ENCODE assay signal across 1 cellular context in the genomic region with DNA sequence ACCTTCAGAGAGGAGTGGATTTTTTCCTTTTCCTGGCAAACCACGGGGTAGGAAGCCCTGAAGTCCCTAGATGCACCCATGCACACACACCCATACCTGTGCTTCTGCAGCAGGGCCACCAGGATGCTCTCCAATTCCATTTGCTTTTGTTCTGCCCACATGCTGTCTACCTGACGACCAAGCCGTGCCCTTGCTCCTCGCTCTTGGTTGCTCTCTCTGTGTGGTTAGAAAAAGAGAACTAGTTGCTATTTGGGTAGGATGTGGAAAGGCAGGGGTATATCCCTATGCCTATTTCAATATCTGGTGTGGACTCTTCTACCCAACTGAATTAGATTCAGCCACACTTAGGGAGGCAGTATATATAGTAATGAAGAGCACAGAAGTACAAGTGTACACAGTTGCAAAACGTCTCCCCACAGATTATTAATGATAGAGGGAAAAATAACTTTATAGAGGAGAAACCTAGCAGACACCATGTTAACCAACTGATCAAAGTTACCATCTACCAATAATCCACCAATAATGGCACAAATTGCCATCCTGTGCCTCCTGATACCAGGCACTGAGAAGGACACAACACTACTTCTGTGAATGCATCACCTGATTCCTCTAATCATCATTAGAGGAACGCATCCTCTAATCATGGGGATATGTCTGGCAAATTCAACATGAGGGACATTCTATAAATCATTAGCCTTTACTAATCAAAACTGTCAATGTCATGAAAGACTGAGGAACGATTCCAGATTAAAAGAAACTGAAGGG.
TF ChIP-seq lines count a peak whose summit lies in the region.

No MANE protein-coding gene starts in this region.

TF ChIP-seq in WTC11, 78 proteins besides CTCF, POLR2A, EP300 and RAD21 (continued from another document):
- TF ChIP-seq, protein P1, sequence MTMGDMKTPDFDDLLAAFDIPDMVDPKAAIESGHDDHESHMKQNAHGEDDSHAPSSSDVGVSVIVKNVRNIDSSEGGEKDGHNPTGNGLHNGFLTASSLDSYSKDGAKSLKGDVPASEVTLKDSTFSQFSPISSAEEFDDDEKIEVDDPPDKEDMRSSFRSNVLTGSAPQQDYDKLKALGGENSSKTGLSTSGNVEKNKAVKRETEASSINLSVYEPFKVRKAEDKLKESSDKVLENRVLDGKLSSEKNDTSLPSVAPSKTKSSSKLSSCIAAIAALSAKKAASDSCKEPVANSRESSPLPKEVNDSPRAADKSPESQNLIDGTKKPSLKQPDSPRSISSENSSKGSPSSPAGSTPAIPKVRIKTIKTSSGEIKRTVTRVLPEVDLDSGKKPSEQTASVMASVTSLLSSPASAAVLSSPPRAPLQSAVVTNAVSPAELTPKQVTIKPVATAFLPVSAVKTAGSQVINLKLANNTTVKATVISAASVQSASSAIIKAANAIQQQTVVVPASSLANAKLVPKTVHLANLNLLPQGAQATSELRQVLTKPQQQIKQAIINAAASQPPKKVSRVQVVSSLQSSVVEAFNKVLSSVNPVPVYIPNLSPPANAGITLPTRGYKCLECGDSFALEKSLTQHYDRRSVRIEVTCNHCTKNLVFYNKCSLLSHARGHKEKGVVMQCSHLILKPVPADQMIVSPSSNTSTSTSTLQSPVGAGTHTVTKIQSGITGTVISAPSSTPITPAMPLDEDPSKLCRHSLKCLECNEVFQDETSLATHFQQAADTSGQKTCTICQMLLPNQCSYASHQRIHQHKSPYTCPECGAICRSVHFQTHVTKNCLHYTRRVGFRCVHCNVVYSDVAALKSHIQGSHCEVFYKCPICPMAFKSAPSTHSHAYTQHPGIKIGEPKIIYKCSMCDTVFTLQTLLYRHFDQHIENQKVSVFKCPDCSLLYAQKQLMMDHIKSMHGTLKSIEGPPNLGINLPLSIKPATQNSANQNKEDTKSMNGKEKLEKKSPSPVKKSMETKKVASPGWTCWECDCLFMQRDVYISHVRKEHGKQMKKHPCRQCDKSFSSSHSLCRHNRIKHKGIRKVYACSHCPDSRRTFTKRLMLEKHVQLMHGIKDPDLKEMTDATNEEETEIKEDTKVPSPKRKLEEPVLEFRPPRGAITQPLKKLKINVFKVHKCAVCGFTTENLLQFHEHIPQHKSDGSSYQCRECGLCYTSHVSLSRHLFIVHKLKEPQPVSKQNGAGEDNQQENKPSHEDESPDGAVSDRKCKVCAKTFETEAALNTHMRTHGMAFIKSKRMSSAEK (CRISPR knock-in tag; IDR thresholded peaks at IDR 0.05; ENCODE audit: borderline replicate concordance) = no peak
- TF ChIP-seq CREB1 (CRISPR knock-in tag; IDR thresholded peaks at IDR 0.05) (no peak), HMGA2 (CRISPR knock-in tag; IDR thresholded peaks at IDR 0.05) (no peak), PRRX2 (CRISPR knock-in tag; IDR thresholded peaks at IDR 0.05) (no peak), MXD4 (CRISPR knock-in tag; IDR thresholded peaks at IDR 0.05; ENCODE audit: borderline replicate concordance) (no peak), ZNF396 (CRISPR knock-in tag; IDR thresholded peaks at IDR 0.05; ENCODE audit: borderline replicate concordance) (no peak)
TF ChIP-seq in WTC11: peak in this region for 0.
